In the genomic region with DNA sequence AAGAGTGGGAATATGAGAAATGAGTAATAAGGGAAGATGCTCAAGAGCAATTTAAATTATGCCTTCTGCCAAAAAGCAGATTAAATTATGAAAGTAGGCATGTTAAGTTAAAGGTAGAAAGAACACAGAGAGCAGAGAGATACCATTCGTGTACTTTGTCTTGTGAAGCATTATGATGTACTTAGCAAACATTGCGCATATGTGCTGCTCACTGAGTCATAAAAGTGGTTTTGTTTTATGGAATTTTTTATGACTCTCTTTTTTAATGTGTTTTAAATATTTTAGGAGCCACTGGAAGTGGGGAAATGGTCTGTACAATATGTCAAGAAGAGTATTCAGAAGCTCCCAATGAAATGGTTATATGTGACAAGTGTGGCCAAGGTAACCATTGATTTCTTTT, we compare ENCODE assay signal across 1 cellular context.
TF ChIP-seq lines count a peak whose summit lies in the region.

No MANE protein-coding gene starts in this region.

TF ChIP-seq in A549, 52 proteins besides CTCF, POLR2A, EP300 and RAD21:
- TF ChIP-seq, protein P1, sequence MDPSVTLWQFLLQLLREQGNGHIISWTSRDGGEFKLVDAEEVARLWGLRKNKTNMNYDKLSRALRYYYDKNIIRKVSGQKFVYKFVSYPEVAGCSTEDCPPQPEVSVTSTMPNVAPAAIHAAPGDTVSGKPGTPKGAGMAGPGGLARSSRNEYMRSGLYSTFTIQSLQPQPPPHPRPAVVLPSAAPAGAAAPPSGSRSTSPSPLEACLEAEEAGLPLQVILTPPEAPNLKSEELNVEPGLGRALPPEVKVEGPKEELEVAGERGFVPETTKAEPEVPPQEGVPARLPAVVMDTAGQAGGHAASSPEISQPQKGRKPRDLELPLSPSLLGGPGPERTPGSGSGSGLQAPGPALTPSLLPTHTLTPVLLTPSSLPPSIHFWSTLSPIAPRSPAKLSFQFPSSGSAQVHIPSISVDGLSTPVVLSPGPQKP (IDR thresholded peaks at IDR 0.05; ENCODE audit: low read depth, low read length): no peak
- TF ChIP-seq FOXS1 (CRISPR knock-in tag; IDR thresholded peaks at IDR 0.05): no peak
- no peak for TF ChIP-seq REST (IDR thresholded peaks at IDR 0.05)
- TF ChIP-seq, protein P2, sequence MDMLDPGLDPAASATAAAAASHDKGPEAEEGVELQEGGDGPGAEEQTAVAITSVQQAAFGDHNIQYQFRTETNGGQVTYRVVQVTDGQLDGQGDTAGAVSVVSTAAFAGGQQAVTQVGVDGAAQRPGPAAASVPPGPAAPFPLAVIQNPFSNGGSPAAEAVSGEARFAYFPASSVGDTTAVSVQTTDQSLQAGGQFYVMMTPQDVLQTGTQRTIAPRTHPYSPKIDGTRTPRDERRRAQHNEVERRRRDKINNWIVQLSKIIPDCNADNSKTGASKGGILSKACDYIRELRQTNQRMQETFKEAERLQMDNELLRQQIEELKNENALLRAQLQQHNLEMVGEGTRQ (IDR thresholded peaks at IDR 0.05): no peak
- TF ChIP-seq NFE2L2 (conservative IDR thresholded peaks at IDR 0.05; ENCODE audit: low read length): no peak
- TF ChIP-seq ZSCAN20 (CRISPR knock-in tag; IDR thresholded peaks at IDR 0.05): no peak
- TF ChIP-seq, protein P3, sequence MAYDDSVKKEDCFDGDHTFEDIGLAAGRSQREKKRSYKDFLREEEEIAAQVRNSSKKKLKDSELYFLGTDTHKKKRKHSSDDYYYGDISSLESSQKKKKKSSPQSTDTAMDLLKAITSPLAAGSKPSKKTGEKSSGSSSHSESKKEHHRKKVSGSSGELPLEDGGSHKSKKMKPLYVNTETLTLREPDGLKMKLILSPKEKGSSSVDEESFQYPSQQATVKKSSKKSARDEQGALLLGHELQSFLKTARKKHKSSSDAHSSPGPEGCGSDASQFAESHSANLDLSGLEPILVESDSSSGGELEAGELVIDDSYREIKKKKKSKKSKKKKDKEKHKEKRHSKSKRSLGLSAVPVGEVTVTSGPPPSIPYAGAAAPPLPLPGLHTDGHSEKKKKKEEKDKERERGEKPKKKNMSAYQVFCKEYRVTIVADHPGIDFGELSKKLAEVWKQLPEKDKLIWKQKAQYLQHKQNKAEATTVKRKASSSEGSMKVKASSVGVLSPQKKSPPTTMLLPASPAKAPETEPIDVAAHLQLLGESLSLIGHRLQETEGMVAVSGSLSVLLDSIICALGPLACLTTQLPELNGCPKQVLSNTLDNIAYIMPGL (CRISPR knock-in tag; IDR thresholded peaks at IDR 0.05; ENCODE audit: borderline replicate concordance): no peak
- TF ChIP-seq, protein P4, sequence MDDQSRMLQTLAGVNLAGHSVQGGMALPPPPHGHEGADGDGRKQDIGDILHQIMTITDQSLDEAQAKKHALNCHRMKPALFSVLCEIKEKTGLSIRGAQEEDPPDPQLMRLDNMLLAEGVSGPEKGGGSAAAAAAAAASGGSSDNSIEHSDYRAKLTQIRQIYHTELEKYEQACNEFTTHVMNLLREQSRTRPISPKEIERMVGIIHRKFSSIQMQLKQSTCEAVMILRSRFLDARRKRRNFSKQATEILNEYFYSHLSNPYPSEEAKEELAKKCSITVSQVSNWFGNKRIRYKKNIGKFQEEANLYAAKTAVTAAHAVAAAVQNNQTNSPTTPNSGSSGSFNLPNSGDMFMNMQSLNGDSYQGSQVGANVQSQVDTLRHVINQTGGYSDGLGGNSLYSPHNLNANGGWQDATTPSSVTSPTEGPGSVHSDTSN (IDR thresholded peaks at IDR 0.05): no peak
- TF ChIP-seq HOXB5 (CRISPR knock-in tag; IDR thresholded peaks at IDR 0.05): no peak
- no peak for TF ChIP-seq POLR2AphosphoS2 (conservative IDR thresholded peaks at IDR 0.05; ENCODE audit: low read length)
- TF ChIP-seq CHD4 (IDR thresholded peaks at IDR 0.05; ENCODE audit: borderline replicate concordance): no peak
- TF ChIP-seq TFCP2L1 (CRISPR knock-in tag; IDR thresholded peaks at IDR 0.05): no peak
- no peak for TF ChIP-seq KDM5A (IDR thresholded peaks at IDR 0.05)
- no peak for TF ChIP-seq EHF (CRISPR knock-in tag; IDR thresholded peaks at IDR 0.05)
- no peak for TF ChIP-seq ZNF302 (CRISPR knock-in tag; IDR thresholded peaks at IDR 0.05)
- TF ChIP-seq HES2 (IDR thresholded peaks at IDR 0.05): no peak
- TF ChIP-seq E2F6 (IDR thresholded peaks at IDR 0.05; ENCODE audit: borderline replicate concordance, low read depth): no peak
- TF ChIP-seq MYC (IDR thresholded peaks at IDR 0.05; ENCODE audit: borderline replicate concordance, low read length): no peak
- no peak for TF ChIP-seq CBX2 (IDR thresholded peaks at IDR 0.05; ENCODE audit: borderline replicate concordance, low read depth)
- TF ChIP-seq JUN (IDR thresholded peaks at IDR 0.05): no peak
